In the genomic region with DNA sequence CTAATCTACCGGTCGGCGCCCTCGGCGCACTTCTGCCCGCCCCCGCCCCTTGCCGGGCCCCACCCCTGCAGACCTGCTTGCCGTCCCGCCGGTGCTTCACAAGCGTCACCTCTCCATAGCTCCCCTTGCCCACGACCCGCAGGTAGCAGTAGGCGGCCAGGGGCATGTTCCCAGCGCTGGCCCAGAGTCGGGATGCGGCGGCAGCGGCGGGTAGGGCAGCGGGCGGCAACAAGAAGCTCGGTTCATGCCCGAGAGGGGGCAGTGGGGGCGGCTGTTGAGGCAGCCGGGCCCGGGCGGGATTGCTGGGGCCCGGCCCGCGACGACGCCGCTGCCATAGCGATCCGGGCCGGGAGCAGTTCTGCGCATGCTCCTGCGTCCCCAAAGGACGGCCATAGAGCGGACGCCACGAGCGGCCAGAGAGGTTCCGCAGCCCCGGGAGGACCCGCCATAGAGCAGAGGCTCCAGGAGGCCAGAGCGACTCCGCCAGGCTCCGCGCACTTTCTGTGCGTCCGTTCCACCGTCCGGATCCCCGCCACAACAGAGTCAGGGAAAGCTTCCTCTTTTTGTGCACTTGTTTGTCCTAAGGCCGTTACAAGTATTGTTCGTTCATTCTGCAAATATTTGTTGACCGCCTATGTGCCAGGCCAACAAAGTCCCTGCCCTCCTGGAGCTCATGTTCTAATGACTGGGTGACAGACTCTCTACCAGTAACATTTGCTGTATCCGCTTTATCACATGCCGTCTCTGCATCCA, we compare ENCODE assay signal across 8 cellular contexts. TPM values are rescaled to one million over a fixed set of nuclear protein-coding genes. Genes with fewer than 3 reads are reported as not detected.
DNase-seq lines count a peak whose midpoint lies in the region; ATAC-seq, FAIRE-seq and TF ChIP-seq lines count a peak whose summit lies in the region.

A gene (minus strand): TSS at position 360 of the 753 bp plus-strand sequence. CDS start 194 bp downstream, at position 166.

- peaks cover 20% of the 10 kb centered on the region; the same call in 1 of the 2 replicates for H3K79me2 ChIP-seq in Loucy (ENCODE audit: insufficient read depth, low read length)

- H3K27me3 ChIP-seq in Loucy (ENCODE audit: insufficient read depth, low read length, poor library complexity, severe bottlenecking) (no peaks in the 10 kb centered on the region), RWPE2 (ENCODE audit: insufficient read depth, poor library complexity, severe bottlenecking) (no peaks in the 10 kb centered on the region)

- H3K9ac ChIP-seq in Loucy (ENCODE audit: low read depth, low read length, poor library complexity, severe bottlenecking): peak within 1 kb of the TSS; percentile 72

- H3K27ac ChIP-seq in RWPE2 (ENCODE audit: poor library complexity, severe bottlenecking): peak within 1 kb of the TSS; percentile 25

- intact Hi-C loops in activated T-helper 2 cell treated with anti-CD3 and anti-CD28 coated beads, Interferon-gamma antibody, Interleukin-2, Interleukin-4, amounts not matched to agents 10 μg/mL and 5 μg/mL and 100 μg/mL, durations not matched to agents 14 hours and 24 hours and 36 hours (cut with micrococcal nuclease): no loop called here

- no peak for TF ChIP-seq CTCF in Loucy (conservative IDR thresholded peaks at IDR 0.05; ENCODE audit: low read length)
- TF ChIP-seq CTCF in RWPE2 (IDR thresholded peaks at IDR 0.05; ENCODE audit: poor library complexity, severe bottlenecking): no peak
- TF ChIP-seq CTCF in fibroblast of pulmonary artery (IDR thresholded peaks at IDR 0.05; ENCODE audit: low read length, missing control alignments): no peak

- peak; percentile 52 for FAIRE-seq in H54 (lab: Jason Lieb, UNC)

- H3K36me3 ChIP-seq in Loucy (ENCODE audit: insufficient read depth, low read length) (peaks cover 4% of the 10 kb centered on the region; the same call in 1 of the 2 replicates), RWPE2 (ENCODE audit: low read depth) (peaks cover 17% of the 10 kb centered on the region)

- H3K4me3 ChIP-seq in Loucy (ENCODE audit: low read length, poor library complexity, severe bottlenecking) (peak within 1 kb of the TSS; percentile 73), RWPE2 (ENCODE audit: severe bottlenecking) (peak within 1 kb of the TSS; percentile 81), fibroblast of pulmonary artery (replicated peaks; ENCODE audit: low read depth, low read length) (peak within 1 kb of the TSS; percentile 82)

- no peaks in the 10 kb centered on the region for H3K9me3 ChIP-seq in Loucy (ENCODE audit: insufficient read depth, low read depth, low read length)
- H3K9me3 ChIP-seq in RWPE2 (ENCODE audit: severe bottlenecking): no peaks in the 10 kb centered on the region

- peak within 1 kb of the TSS; percentile 82 for H2AFZ ChIP-seq in Loucy (ENCODE audit: low read length)

- H3F3A ChIP-seq in Loucy (ENCODE audit: low read depth): no peaks in the 10 kb centered on the region

- peaks cover 16% of the 10 kb centered on the region for H3K36me3 Mint-ChIP-seq in activated T-helper 2 cell treated with anti-CD3 and anti-CD28 coated beads, Interferon-gamma antibody, Interleukin-2, Interleukin-4, amounts not matched to agents 10 μg/mL and 5 μg/mL and 100 μg/mL, durations not matched to agents 14 hours and 24 hours and 36 hours (ENCODE audit: low read depth)
- H3K36me3 Mint-ChIP-seq in natural killer cell treated with Interleukin-12 subunit alpha and Interleukin-12 subunit beta and Interleukin-15 and Interleukin-18, amount 100 ng/mL, for 72 hours: no peaks in the 10 kb centered on the region

- H4K20me1 ChIP-seq in Loucy (ENCODE audit: insufficient read depth, low read length, poor library complexity, severe bottlenecking): no peaks in the 10 kb centered on the region

- H3K4me1 Mint-ChIP-seq in activated T-helper 2 cell treated with anti-CD3 and anti-CD28 coated beads, Interferon-gamma antibody, Interleukin-2, Interleukin-4, amounts not matched to agents 10 μg/mL and 5 μg/mL and 100 μg/mL, durations not matched to agents 14 hours and 24 hours and 36 hours (ENCODE audit: low read depth): peaks cover 18% of the 10 kb centered on the region
- peaks cover 14 to 23% of the 10 kb centered on the region in 2 donors for H3K4me1 Mint-ChIP-seq in natural killer cell treated with Interleukin-12 subunit alpha and Interleukin-12 subunit beta and Interleukin-15 and Interleukin-18, amount 100 ng/mL, for 72 hours (ENCODE audit: low read depth in 2 of 2)

- peak within 1 kb of the TSS; percentile 98 for H3K4me2 ChIP-seq in Loucy (ENCODE audit: low read depth, low read length, poor library complexity, severe bottlenecking)

- TF ChIP-seq POLR2A in H54 (IDR thresholded peaks at IDR 0.05; ENCODE audit: low read depth, low read length): peak; percentile 69; the same call in 1 of the 2 replicates

- no peaks in the 10 kb centered on the region for H3K9me3 Mint-ChIP-seq in activated T-helper 2 cell treated with anti-CD3 and anti-CD28 coated beads, Interferon-gamma antibody, Interleukin-2, Interleukin-4, amounts not matched to agents 10 μg/mL and 5 μg/mL and 100 μg/mL, durations not matched to agents 14 hours and 24 hours and 36 hours
- no peaks in the 10 kb centered on the region for H3K9me3 Mint-ChIP-seq in natural killer cell treated with Interleukin-12 subunit alpha and Interleukin-12 subunit beta and Interleukin-15 and Interleukin-18, amount 100 ng/mL, for 72 hours

- peak within 1 kb of the TSS; percentile 96 for H3K27ac Mint-ChIP-seq in activated T-helper 2 cell treated with anti-CD3 and anti-CD28 coated beads, Interferon-gamma antibody, Interleukin-2, Interleukin-4, amounts not matched to agents 10 μg/mL and 5 μg/mL and 100 μg/mL, durations not matched to agents 14 hours and 24 hours and 36 hours
- peak within 1 kb of the TSS; percentile 84 to 93 for H3K27ac Mint-ChIP-seq in natural killer cell treated with Interleukin-12 subunit alpha and Interleukin-12 subunit beta and Interleukin-15 and Interleukin-18, amount 100 ng/mL, for 72 hours

- DNase-seq in ELR (ENCODE audit: low read depth) (peak; percentile 88), H54 (ENCODE audit: insufficient read length, low spot score) (peak; percentile 93), RWPE2 (ENCODE audit: low spot score) (peak; percentile 93), fibroblast of pulmonary artery (ENCODE audit: low read depth) (peak; percentile 91)
- DNase-seq in activated T-helper 2 cell treated with anti-CD3 and anti-CD28 coated beads, Interferon-gamma antibody, Interleukin-2, Interleukin-4, amounts not matched to agents 10 μg/mL and 5 μg/mL and 100 μg/mL, durations not matched to agents 14 hours and 24 hours and 36 hours (ENCODE audit: low spot score): peak; percentile 81
- DNase-seq in natural killer cell treated with Interleukin-12 subunit alpha and Interleukin-12 subunit beta and Interleukin-15 and Interleukin-18, amount 100 ng/mL, for 72 hours (ENCODE audit: low spot score): peak; percentile 95
- peak; percentile 84 for DNase-seq in stimulated activated naive CD4-positive, alpha-beta T cell treated with Interleukin-2 at 50 U/mL for 16 hours (lab: John Stamatoyannopoulos, UW)

- peak within 1 kb of the TSS; percentile 92 for H3K4me3 Mint-ChIP-seq in activated T-helper 2 cell treated with anti-CD3 and anti-CD28 coated beads, Interferon-gamma antibody, Interleukin-2, Interleukin-4, amounts not matched to agents 10 μg/mL and 5 μg/mL and 100 μg/mL, durations not matched to agents 14 hours and 24 hours and 36 hours (ENCODE audit: low read depth)
- H3K4me3 Mint-ChIP-seq in natural killer cell treated with Interleukin-12 subunit alpha and Interleukin-12 subunit beta and Interleukin-15 and Interleukin-18, amount 100 ng/mL, for 72 hours: peak within 1 kb of the TSS; percentile 88

- no peaks in the 10 kb centered on the region for H3K27me3 Mint-ChIP-seq in activated T-helper 2 cell treated with anti-CD3 and anti-CD28 coated beads, Interferon-gamma antibody, Interleukin-2, Interleukin-4, amounts not matched to agents 10 μg/mL and 5 μg/mL and 100 μg/mL, durations not matched to agents 14 hours and 24 hours and 36 hours (ENCODE audit: low read depth)
- H3K27me3 Mint-ChIP-seq in natural killer cell treated with Interleukin-12 subunit alpha and Interleukin-12 subunit beta and Interleukin-15 and Interleukin-18, amount 100 ng/mL, for 72 hours: no peaks in the 10 kb centered on the region

- H3K4me1 ChIP-seq in Loucy (ENCODE audit: insufficient read depth, low read length, poor library complexity, severe bottlenecking) (peaks cover 14% of the 10 kb centered on the region), RWPE2 (ENCODE audit: insufficient read depth, poor library complexity, severe bottlenecking) (peaks cover 5% of the 10 kb centered on the region)

- ATAC-seq in RWPE2 (ENCODE audit: low read depth): peak; percentile 98
- ATAC-seq in natural killer cell treated with Interleukin-12 subunit alpha and Interleukin-12 subunit beta and Interleukin-15 and Interleukin-18, amount 100 ng/mL, for 72 hours: peak; percentile 98 to 99

- H3K9me2 ChIP-seq in Loucy (replicated peaks; ENCODE audit: low read depth, low read length): no peaks in the 10 kb centered on the region

RNA-seq across cellular contexts. Expression of the gene that starts here (rescaled TPM):
- total RNA-seq in activated T-helper 2 cell treated with anti-CD3 and anti-CD28 coated beads, Interferon-gamma antibody, Interleukin-2, Interleukin-4, amounts not matched to agents 10 μg/mL and 5 μg/mL and 100 μg/mL, durations not matched to agents 14 hours and 24 hours and 36 hours: 26.7 and 27.6 TPM in 2 replicates
- total RNA-seq in natural killer cell treated with Interleukin-12 subunit alpha and Interleukin-12 subunit beta and Interleukin-15 and Interleukin-18, amount 100 ng/mL, for 72 hours: 10 to 100 TPM; 24.8 to 52.7 TPM

Comparison
In these comparisons a context has a peak if more than half of its experiments do, and no peak if none do; other contexts are left out.
1. Peak in every context shown above with its lines: DNase-seq, ATAC-seq, H3K4me3 ChIP-seq and H3K27ac ChIP-seq.